In the genomic region with DNA sequence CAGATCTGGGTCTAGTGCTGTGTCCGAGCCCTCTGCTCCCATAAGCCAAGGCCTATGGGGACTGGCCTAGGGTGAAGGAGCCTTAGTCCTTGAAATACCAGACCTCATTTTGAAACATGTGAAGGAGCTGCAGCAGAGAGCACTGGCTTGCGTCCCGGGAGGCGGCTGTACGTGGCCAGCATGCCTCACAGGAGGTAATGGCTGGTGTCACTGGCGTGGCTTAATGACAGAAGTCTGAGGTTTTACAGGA, we compare ENCODE assay signal across 14 cellular contexts.
"Had no signal": no experiment of that assay in that cellular context is flagged by ENCODE, and none has a peak within 500 bp of the region (broad histone marks: within the 10 kb centered on the region; RNA-seq: fewer than 3 reads in every experiment).

No MANE protein-coding gene starts in this region.

- H3K36me3 ChIP-seq: brain microvascular endothelial cell, esophagus squamous epithelium had no signal

- H3K27me3 Mint-ChIP-seq: activated CD8-positive, alpha-beta memory T cell treated with anti-CD3 and anti-CD28 coated beads, Interleukin-2, amount 10 ng/mL, durations not matched to agents 7 days and 5 days; stimulated activated naive B cell treated with anti-CD40 and anti-IgM and Interleukin-4, amounts not matched to agents 10 μg/mL and 1 μg/mL and 100 μg/mL, for 72 hours had no signal

- H3K9me3 ChIP-seq: esophagus squamous epithelium had no signal

- H3K4me3 Mint-ChIP-seq: activated CD8-positive, alpha-beta memory T cell treated with anti-CD3 and anti-CD28 coated beads, Interleukin-2, amount 10 ng/mL, durations not matched to agents 7 days and 5 days; activated T-cell treated with anti-CD3 and anti-CD28 coated beads, Interleukin-2, amount 50 U/mL, for 24 hours; stimulated activated naive B cell treated with anti-CD40 and anti-IgM and Interleukin-4, amounts not matched to agents 10 μg/mL and 1 μg/mL and 100 μg/mL, for 72 hours had no signal

- H3K27me3 ChIP-seq: brain microvascular endothelial cell had no signal

- DNase-seq: activated CD4-positive, alpha-beta T cell treated with anti-CD3 and anti-CD28 coated beads, Interleukin-2, amount 50 U/mL, for 48 hours; activated CD4-positive, CD25-positive, alpha-beta regulatory T cell treated with anti-CD3 and anti-CD28 coated beads, Interleukin-2, amount 50 U/mL, for 72 hours; activated CD8-positive, alpha-beta memory T cell treated with anti-CD3 and anti-CD28 coated beads, Interleukin-2, amount 10 ng/mL, durations not matched to agents 7 days and 5 days; activated naive CD4-positive, alpha-beta T cell treated with Interleukin-2 at 50 U/mL for 16 hours; activated T-cell treated with anti-CD3 and anti-CD28 coated beads, Interleukin-2, amount 50 U/mL, for 24 hours; brain microvascular endothelial cell; esophagus squamous epithelium; foreskin fibroblast; right cardiac atrium; SHP77 treated with DMSO at 0.1 percent for 48 hours; stimulated activated CD4-positive, alpha-beta T cell treated with anti-CD3 and anti-CD28 coated beads, Interleukin-2, amount 100 ng/mL, for 24 hours; stimulated activated naive B cell treated with anti-CD40 and anti-IgM and Interleukin-4, amounts not matched to agents 10 μg/mL and 1 μg/mL and 100 μg/mL, for 72 hours; T-helper 2 cell had no signal

- H2AFZ ChIP-seq: parathyroid adenoma had no signal

- H3K4me3 ChIP-seq: esophagus squamous epithelium had no signal

- H3K4me1 ChIP-seq: esophagus squamous epithelium, parathyroid adenoma had no signal

- H3K9ac ChIP-seq: parathyroid adenoma had no signal

- H3K36me3 Mint-ChIP-seq: activated CD8-positive, alpha-beta memory T cell treated with anti-CD3 and anti-CD28 coated beads, Interleukin-2, amount 10 ng/mL, durations not matched to agents 7 days and 5 days; stimulated activated naive B cell treated with anti-CD40 and anti-IgM and Interleukin-4, amounts not matched to agents 10 μg/mL and 1 μg/mL and 100 μg/mL, for 72 hours had no signal

- H3K27ac ChIP-seq: brain microvascular endothelial cell, esophagus squamous epithelium, parathyroid adenoma had no signal

- H3K27ac Mint-ChIP-seq: activated CD8-positive, alpha-beta memory T cell treated with anti-CD3 and anti-CD28 coated beads, Interleukin-2, amount 10 ng/mL, durations not matched to agents 7 days and 5 days; activated T-cell treated with anti-CD3 and anti-CD28 coated beads, Interleukin-2, amount 50 U/mL, for 24 hours; stimulated activated naive B cell treated with anti-CD40 and anti-IgM and Interleukin-4, amounts not matched to agents 10 μg/mL and 1 μg/mL and 100 μg/mL, for 72 hours had no signal

- H3K4me1 Mint-ChIP-seq: activated CD8-positive, alpha-beta memory T cell treated with anti-CD3 and anti-CD28 coated beads, Interleukin-2, amount 10 ng/mL, durations not matched to agents 7 days and 5 days; stimulated activated naive B cell treated with anti-CD40 and anti-IgM and Interleukin-4, amounts not matched to agents 10 μg/mL and 1 μg/mL and 100 μg/mL, for 72 hours had no signal

- H3K9me3 Mint-ChIP-seq: activated T-cell treated with anti-CD3 and anti-CD28 coated beads, Interleukin-2, amount 50 U/mL, for 24 hours; stimulated activated naive B cell treated with anti-CD40 and anti-IgM and Interleukin-4, amounts not matched to agents 10 μg/mL and 1 μg/mL and 100 μg/mL, for 72 hours had no signal
